26 cellular contexts compared by ENCODE assay signal in the genomic region with DNA sequence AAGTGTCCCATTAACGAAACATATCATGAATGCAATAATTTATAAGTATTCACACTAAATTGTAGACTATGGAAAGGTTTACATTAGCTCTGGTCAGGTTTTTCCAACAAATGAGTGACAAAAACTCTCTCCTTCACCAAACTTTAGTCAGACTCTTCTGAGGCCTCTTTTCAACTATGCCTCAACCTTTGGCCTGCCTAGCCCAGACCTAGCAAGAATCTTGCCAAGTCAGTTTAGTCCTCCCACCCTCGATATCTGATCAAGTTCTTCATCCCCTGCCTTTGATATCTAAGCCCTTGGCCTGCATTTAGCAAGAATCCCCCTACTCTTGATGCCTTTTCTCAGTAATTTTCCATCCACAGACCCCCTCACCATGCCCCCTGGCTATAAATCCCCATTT. TPM values are rescaled to one million over a fixed set of nuclear protein-coding genes. Genes with fewer than 3 reads are reported as not detected.
DNase-seq lines count a peak whose midpoint lies in the region; FAIRE-seq and TF ChIP-seq lines count a peak whose summit lies in the region.
"Had no signal": no experiment of that assay in that cellular context is flagged by ENCODE, and none has a peak within 500 bp of the region (broad histone marks: within the 10 kb centered on the region; RNA-seq: fewer than 3 reads in every experiment).

No MANE protein-coding gene starts in this region.

- H3K36me3 ChIP-seq in mesendoderm (ENCODE audit: control insufficient read depth, insufficient read depth, low read length) (no peaks in the 10 kb centered on the region), small intestine (ENCODE audit: control insufficient read depth in 2 of 2, insufficient read depth in 2 of 2, low read length in 2 of 2) (no peaks in the 10 kb centered on the region)
- no peaks in the 10 kb centered on the region for H3K36me3 ChIP-seq in effector memory CD4-positive, alpha-beta T cell (ENCODE audit: control insufficient read depth, insufficient read depth, low read length)
- H3K36me3 ChIP-seq: BLaER1, MG63, SJSA1 had no signal

- H3K36me3 Mint-ChIP-seq in chondrocyte (ENCODE audit: low read depth) = peaks cover 3% of the 10 kb centered on the region
- no peaks in the 10 kb centered on the region for H3K36me3 Mint-ChIP-seq in activated CD4-positive, alpha-beta T cell treated with anti-CD3 and anti-CD28 coated beads, Interleukin-2, amount 10 ng/mL, durations not matched to agents 24 days and 14 days (ENCODE audit: low read depth)

- no peak overlapping the region for H4K8ac ChIP-seq in mesendoderm (ENCODE audit: low read depth, low read length)

- no peak overlapping the region for H3K4me2 ChIP-seq in mesendoderm (ENCODE audit: low read length)
- H3K4me2 ChIP-seq: BLaER1 had no signal

- no peak overlapping the region for H2BK120ac ChIP-seq in mesendoderm (ENCODE audit: low read depth, low read length)

- WGBS in mesendoderm (ENCODE audit: extremely low coverage, insufficient coverage, low lambda C conversion rate) = no CpG with 5 or more reads among the region's 2 CpGs
- WGBS in small intestine, 3 donors = 21 to 64% (median 33%) methylated on average over 2 of the region's 2 CpGs

- H3K27ac ChIP-seq in mesendoderm (ENCODE audit: low read depth, low read length) (no peak overlapping the region), small intestine (ENCODE audit: low read depth in 1 of 2, low read length in 1 of 2) (no peak overlapping the region)
- no peak overlapping the region for H3K27ac ChIP-seq in effector memory CD4-positive, alpha-beta T cell (ENCODE audit: insufficient read depth, low read length, poor library complexity, severe bottlenecking)
- H3K27ac ChIP-seq: BLaER1, SJSA1 had no signal

- H4K5ac ChIP-seq in mesendoderm (ENCODE audit: low read length) = no peak overlapping the region

- H3K79me2 ChIP-seq in mesendoderm (ENCODE audit: control insufficient read depth, insufficient read depth, low read length) = no peaks in the 10 kb centered on the region

- no peak overlapping the region for H3K4me3 ChIP-seq in mesendoderm (ENCODE audit: low read length)
- no peak overlapping the region for H3K4me3 ChIP-seq in small intestine (ENCODE audit: low read depth in 1 of 2, low read length in 2 of 2)
- no peak overlapping the region for H3K4me3 ChIP-seq in effector memory CD4-positive, alpha-beta T cell (ENCODE audit: insufficient read depth, low read depth, low read length, poor library complexity, severe bottlenecking)
- H3K4me3 ChIP-seq: BLaER1, GM12878, MG63, SJSA1 had no signal

- no peak overlapping the region for H2AK5ac ChIP-seq in mesendoderm (ENCODE audit: low read length)

- H3K4me1 ChIP-seq in mesendoderm (ENCODE audit: control insufficient read depth, low read depth, low read length) (no peaks in the 10 kb centered on the region), small intestine (ENCODE audit: control insufficient read depth in 2 of 2, insufficient read depth in 1 of 2, low read depth in 1 of 2, low read length in 1 of 2) (no peaks in the 10 kb centered on the region)
- H3K4me1 ChIP-seq in effector memory CD4-positive, alpha-beta T cell (ENCODE audit: control insufficient read depth, insufficient read depth, low read length, poor library complexity, severe bottlenecking) = no peaks in the 10 kb centered on the region
- H3K4me1 ChIP-seq: BLaER1, SJSA1 had no signal

- H3K4ac ChIP-seq in mesendoderm (ENCODE audit: low read depth, low read length) = no peak overlapping the region

- H2BK5ac ChIP-seq in mesendoderm (ENCODE audit: low read length) = no peak overlapping the region

- peak; percentile 25 for DNase-seq in HT-29 (ENCODE audit: low spot score)
- DNase-seq in chondrocyte (ENCODE audit: low spot score) = no peak
- DNase-seq in mesendoderm = peak; percentile 2
- peak; percentile 63 for DNase-seq in small intestine
- DNase-seq in stimulated activated CD4-positive, alpha-beta T cell treated with anti-CD3 and anti-CD28 coated beads, Interleukin-4, amount 100 ng/mL, for 1 hour = no peak
- DNase-seq in effector memory CD4-positive, alpha-beta T cell = no peak
- no peak for DNase-seq in activated CD4-positive, alpha-beta T cell treated with anti-CD3 and anti-CD28 coated beads, Interleukin-2, amount 10 ng/mL, durations not matched to agents 24 days and 14 days
- DNase-seq in activated effector memory CD4-positive, alpha-beta T cell treated with anti-CD3 and anti-CD28 coated beads, Interleukin-2, amount 50 U/mL, for 16 hours = no peak
- DNase-seq: CD4-positive, alpha-beta T cell; GDM1; KBM-7; MG63; NCI-H2029; NCI-H446; NCI-H524 treated with DMSO at 0.1 percent for 48 hours; NCI-H774; NK-92 treated with Interleukin-12 subunit alpha and Interleukin-12 subunit beta, amount 100 ng/mL, for 24 hours; PC-3; Right ventricle myocardium superior had no signal

- no peak overlapping the region for H3K18ac ChIP-seq in mesendoderm (ENCODE audit: low read length)

- no peaks in the 10 kb centered on the region for H3K27me3 Mint-ChIP-seq in chondrocyte (ENCODE audit: low read depth)
- peaks cover 10% of the 10 kb centered on the region for H3K27me3 Mint-ChIP-seq in activated CD4-positive, alpha-beta T cell treated with anti-CD3 and anti-CD28 coated beads, Interleukin-2, amount 10 ng/mL, durations not matched to agents 24 days and 14 days

- peaks cover 11% of the 10 kb centered on the region for H3K4me1 Mint-ChIP-seq in chondrocyte (ENCODE audit: low read depth)
- no peaks in the 10 kb centered on the region for H3K4me1 Mint-ChIP-seq in activated CD4-positive, alpha-beta T cell treated with anti-CD3 and anti-CD28 coated beads, Interleukin-2, amount 10 ng/mL, durations not matched to agents 24 days and 14 days

- intact Hi-C loops in activated CD4-positive, alpha-beta T cell treated with anti-CD3 and anti-CD28 coated beads, Interleukin-2, amount 10 ng/mL, durations not matched to agents 24 days and 14 days (cut with micrococcal nuclease) = no loop called here

- peak overlapping the region; percentile 27 for H3K27ac Mint-ChIP-seq in chondrocyte (ENCODE audit: unreplicated experiment)
- no peak overlapping the region for H3K27ac Mint-ChIP-seq in activated CD4-positive, alpha-beta T cell treated with anti-CD3 and anti-CD28 coated beads, Interleukin-2, amount 10 ng/mL, durations not matched to agents 24 days and 14 days
- H3K27ac Mint-ChIP-seq: CD4-positive, alpha-beta T cell had no signal

- H3K27me3 ChIP-seq in mesendoderm (ENCODE audit: insufficient read depth, low read length, poor library complexity) = no peaks in the 10 kb centered on the region
- no peaks in the 10 kb centered on the region for H3K27me3 ChIP-seq in small intestine (ENCODE audit: control insufficient read depth in 2 of 2, insufficient read depth in 2 of 2, low read length in 2 of 2)
- H3K27me3 ChIP-seq in effector memory CD4-positive, alpha-beta T cell (replicated peaks; ENCODE audit: control insufficient read depth, insufficient read depth, low read length, poor library complexity, severe bottlenecking) = no peaks in the 10 kb centered on the region
- H3K27me3 ChIP-seq: BLaER1, MG63, SJSA1 had no signal

- no peaks in the 10 kb centered on the region for H3K9me3 ChIP-seq in small intestine (ENCODE audit: control insufficient read depth, low read depth)
- no peaks in the 10 kb centered on the region for H3K9me3 ChIP-seq in effector memory CD4-positive, alpha-beta T cell (ENCODE audit: control insufficient read depth, low read length)
- H3K9me3 ChIP-seq: MG63, SJSA1 had no signal

- no peak overlapping the region for H3K23ac ChIP-seq in mesendoderm (ENCODE audit: low read length)

- FAIRE-seq in small intestine (lab: Jason Lieb, UNC) = no peak
- FAIRE-seq: A204.1, GM12878 had no signal

- H3K79me1 ChIP-seq in mesendoderm (ENCODE audit: low read length) = no peaks in the 10 kb centered on the region

- H3K9ac ChIP-seq in mesendoderm (ENCODE audit: low read length) = no peak overlapping the region
- H3K9ac ChIP-seq: BLaER1 had no signal

- TF ChIP-seq CTCF in chondrocyte (IDR thresholded peaks at IDR 0.05) = no peak

- no peak overlapping the region for H3K56ac ChIP-seq in mesendoderm (ENCODE audit: low read length)

- no peak overlapping the region for H3K4me3 Mint-ChIP-seq in chondrocyte (ENCODE audit: unreplicated experiment)
- H3K4me3 Mint-ChIP-seq in activated CD4-positive, alpha-beta T cell treated with anti-CD3 and anti-CD28 coated beads, Interleukin-2, amount 10 ng/mL, durations not matched to agents 24 days and 14 days = no peak overlapping the region
- H3K4me3 Mint-ChIP-seq: CD4-positive, alpha-beta T cell had no signal

- H2BK15ac ChIP-seq in mesendoderm (replicated peaks; ENCODE audit: low read depth) = no peak overlapping the region

- H3K9me3 Mint-ChIP-seq in chondrocyte (ENCODE audit: low read depth) = peaks cover 12% of the 10 kb centered on the region
- H3K9me3 Mint-ChIP-seq in activated CD4-positive, alpha-beta T cell treated with anti-CD3 and anti-CD28 coated beads, Interleukin-2, amount 10 ng/mL, durations not matched to agents 24 days and 14 days = no peaks in the 10 kb centered on the region

RNA-seq across cellular contexts. Expression of a gene that starts 37.9 kb away (rescaled TPM):
- total RNA-seq in HT-29 (2014; rRNA removed; shearing (Covaris generic)) = not detected in 2 replicates
- not detected in 3 replicates for total RNA-seq in chondrocyte
- polyA plus RNA-seq in mesendoderm (2013, experiment 1 of 2) = not detected
- not detected for polyA plus RNA-seq in mesendoderm (2013, experiment 2 of 2)
- polyA plus RNA-seq in small intestine = under 1 TPM in 1 of 3 donors, not detected in 2; 0.03 TPM
- total RNA-seq in activated CD4-positive, alpha-beta T cell treated with anti-CD3 and anti-CD28 coated beads, Interleukin-2, amount 10 ng/mL, durations not matched to agents 24 days and 14 days = not detected in 2 replicates
- total RNA-seq: CD4-positive, alpha-beta T cell; GM12878; H4; PC-3; RPMI7951 had no signal
- polyA plus RNA-seq: AG04450, GM12878 had no signal

RNA-seq across cellular contexts. Expression of a gene that starts 52.0 kb away (rescaled TPM):
- total RNA-seq in HT-29 (2014; rRNA removed; shearing (Covaris generic)) = 62.1 and 70.6 TPM in 2 replicates
- total RNA-seq in chondrocyte = 29.2 to 43.4 TPM (median 42.7 TPM) in 3 replicates
- 9.4 TPM for polyA plus RNA-seq in mesendoderm (2013, experiment 1 of 2)
- 10.0 TPM for polyA plus RNA-seq in mesendoderm (2013, experiment 2 of 2)
- 10 to 100 TPM; 21.6 to 30.2 (median 25.5) TPM for polyA plus RNA-seq in small intestine
- 0.02 and 0.05 TPM in 2 replicates for total RNA-seq in activated CD4-positive, alpha-beta T cell treated with anti-CD3 and anti-CD28 coated beads, Interleukin-2, amount 10 ng/mL, durations not matched to agents 24 days and 14 days
- total RNA-seq: CD4-positive, alpha-beta T cell had no signal

Comparison
In these comparisons a context has a peak if more than half of its experiments do, and no peak if none do; other contexts are left out.
1. DNase-seq: peak in HT-29 (single experiment), mesendoderm (single experiment) and small intestine (single experiment); none in chondrocyte (single experiment), stimulated activated CD4-positive, alpha-beta T cell treated with anti-CD3 and anti-CD28 coated beads, Interleukin-4, amount 100 ng/mL, for 1 hour (single experiment), effector memory CD4-positive, alpha-beta T cell (0 of 3), activated CD4-positive, alpha-beta T cell treated with anti-CD3 and anti-CD28 coated beads, Interleukin-2, amount 10 ng/mL, durations not matched to agents 24 days and 14 days (single experiment) and activated effector memory CD4-positive, alpha-beta T cell treated with anti-CD3 and anti-CD28 coated beads, Interleukin-2, amount 50 U/mL, for 16 hours (single experiment).
2. RNA of a gene that starts 52.0 kb away (total RNA-seq): 62.1 to 70.6 TPM in HT-29 and 29.2 to 43.4 TPM in chondrocyte; 0.02 to 0.05 TPM in activated CD4-positive, alpha-beta T cell treated with anti-CD3 and anti-CD28 coated beads, Interleukin-2, amount 10 ng/mL, durations not matched to agents 24 days and 14 days; every median in the first group is over 10 times any median in the second.